In the genomic region with DNA sequence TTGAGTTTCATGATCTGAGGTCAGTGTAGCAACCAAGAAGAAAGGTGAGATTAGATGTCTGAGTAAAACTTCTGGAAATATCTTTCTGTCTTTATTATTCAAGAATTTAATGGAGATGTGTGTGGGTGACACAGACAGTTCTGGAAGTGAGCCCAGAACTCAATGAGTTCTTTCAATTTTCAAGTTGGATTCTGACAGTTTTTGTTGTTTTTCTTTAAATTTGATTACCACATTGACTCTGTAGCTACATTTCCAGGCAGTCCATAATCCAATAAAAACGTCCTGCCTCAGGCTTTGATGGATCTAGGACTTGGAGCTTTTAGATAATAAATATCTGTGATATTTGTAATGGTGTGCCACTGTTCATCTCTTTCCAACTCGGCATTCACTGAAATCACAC, we compare ENCODE assay signal across 31 cellular contexts. TPM values are rescaled to one million over a fixed set of nuclear protein-coding genes. Genes with fewer than 3 reads are reported as not detected.
DNase-seq lines count a peak whose midpoint lies in the region; FAIRE-seq and TF ChIP-seq lines count a peak whose summit lies in the region.
"Had no signal": no experiment of that assay in that cellular context is flagged by ENCODE, and none has a peak within 500 bp of the region (broad histone marks: within the 10 kb centered on the region; RNA-seq: fewer than 3 reads in every experiment).

No MANE protein-coding gene starts in this region.

- no peak for FAIRE-seq in GM12891 (lab: Jason Lieb, UNC)

- H3K4me3 ChIP-seq in cardiac fibroblast (replicated peaks in 1 of 2; ENCODE audit: low read depth in 2 of 2, low read length in 2 of 2) (no peak overlapping the region), fibroblast of villous mesenchyme (ENCODE audit: low read depth, low read length) (no peak overlapping the region), tibial artery (no peak overlapping the region)
- H3K4me3 ChIP-seq: gastroesophageal sphincter, MG63, Peyer's patch, SJSA1 had no signal

- no peak overlapping the region for H3K4me3 Mint-ChIP-seq in activated CD4-positive, alpha-beta T cell treated with anti-CD3 and anti-CD28 coated beads, Interleukin-2, amount 10 ng/mL, durations not matched to agents 7 days and 5 days
- H3K4me3 Mint-ChIP-seq: activated T-cell treated with anti-CD3 and anti-CD28 coated beads, Interleukin-2, amount 50 U/mL, for 4 hours; CD4-positive, alpha-beta T cell; central memory CD8-positive, alpha-beta T cell; HFFc6; natural killer cell treated with Interleukin-12 subunit alpha and Interleukin-12 subunit beta and Interleukin-15 and Interleukin-18, amount 100 ng/mL, for 72 hours; T-helper 17 cell had no signal

- H3K36me3 Mint-ChIP-seq in activated CD4-positive, alpha-beta T cell treated with anti-CD3 and anti-CD28 coated beads, Interleukin-2, amount 10 ng/mL, durations not matched to agents 7 days and 5 days (ENCODE audit: low read depth), result peaks cover 15% of the 10 kb centered on the region

- no peak for TF ChIP-seq CTCF in cardiac fibroblast (IDR thresholded peaks at IDR 0.05; ENCODE audit: low read depth, low read length)
- TF ChIP-seq CTCF in fibroblast of villous mesenchyme (IDR thresholded peaks at IDR 0.05; ENCODE audit: insufficient read depth, low read depth, low read length), result no peak
- no peak for TF ChIP-seq CTCF in tibial artery (IDR thresholded peaks at IDR 0.05)

- H3K27me3 Mint-ChIP-seq in activated CD4-positive, alpha-beta T cell treated with anti-CD3 and anti-CD28 coated beads, Interleukin-2, amount 10 ng/mL, durations not matched to agents 7 days and 5 days, result no peaks in the 10 kb centered on the region
- H3K27me3 Mint-ChIP-seq: CD4-positive, alpha-beta T cell; central memory CD8-positive, alpha-beta T cell; natural killer cell treated with Interleukin-12 subunit alpha and Interleukin-12 subunit beta and Interleukin-15 and Interleukin-18, amount 100 ng/mL, for 72 hours; T-helper 17 cell had no signal

- H3K9me3 Mint-ChIP-seq in activated CD4-positive, alpha-beta T cell treated with anti-CD3 and anti-CD28 coated beads, Interleukin-2, amount 10 ng/mL, durations not matched to agents 7 days and 5 days, result peaks cover 17% of the 10 kb centered on the region
- H3K9me3 Mint-ChIP-seq: activated T-cell treated with anti-CD3 and anti-CD28 coated beads, Interleukin-2, amount 50 U/mL, for 4 hours; CD4-positive, alpha-beta T cell; central memory CD8-positive, alpha-beta T cell; HFFc6; natural killer cell treated with Interleukin-12 subunit alpha and Interleukin-12 subunit beta and Interleukin-15 and Interleukin-18, amount 100 ng/mL, for 72 hours had no signal

- intact Hi-C loops in tibial artery (cut with DNase I; ENCODE audit: low total_unique reads), result no loop called here

- CTCF ChIA-PET in activated CD4-positive, alpha-beta T cell treated with anti-CD3 and anti-CD28 coated beads, Interleukin-2, amount 10 ng/mL, durations not matched to agents 7 days and 5 days (lab: Charles Lee), result interaction anchor here (0.6 kb wide), 1 partner anchor 613 kb away, joined by 3 read pairs; no protein-coding TSS in a partner anchor

- H3K9me3 ChIP-seq in tibial artery, result no peaks in the 10 kb centered on the region
- H3K9me3 ChIP-seq: gastroesophageal sphincter, MG63, Peyer's patch, SJSA1 had no signal

- TF ChIP-seq POLR2A in GM12891 (IDR thresholded peaks at IDR 0.05; ENCODE audit: low read depth, low read length), result no peak

- no peak overlapping the region for H3K27ac ChIP-seq in tibial artery
- H3K27ac ChIP-seq: 22Rv1, epithelial cell of prostate, gastroesophageal sphincter, Peyer's patch, SJSA1 had no signal

- H3K36me3 ChIP-seq in tibial artery, result no peaks in the 10 kb centered on the region
- H3K36me3 ChIP-seq: gastroesophageal sphincter, MG63, Peyer's patch had no signal

- H3K27ac Mint-ChIP-seq in activated CD4-positive, alpha-beta T cell treated with anti-CD3 and anti-CD28 coated beads, Interleukin-2, amount 10 ng/mL, durations not matched to agents 7 days and 5 days, result no peak overlapping the region
- H3K27ac Mint-ChIP-seq: CD4-positive, alpha-beta T cell; HFFc6; natural killer cell treated with Interleukin-12 subunit alpha and Interleukin-12 subunit beta and Interleukin-15 and Interleukin-18, amount 100 ng/mL, for 72 hours; T-helper 17 cell had no signal

- DNase-seq in NCI-H446 (lab: John Stamatoyannopoulos, UW) (peak; percentile 5 to 36), NCI-H446 treated with DMSO at 0.1 percent for 48 hours (lab: John Stamatoyannopoulos, UW) (no peak), cardiac fibroblast (ENCODE audit: low read depth in 2 of 2) (peak; percentile 27 to 41), fibroblast of villous mesenchyme (ENCODE audit: low read depth) (peak; percentile 34), NOMO-1 treated with dmso at 0.1 percent for 144 hours (lab: John Stamatoyannopoulos, UW; ENCODE audit: unreplicated experiment) (no peak), GM12891 (ENCODE audit: insufficient read length, low spot score) (no peak), tibial artery (no peak)
- DNase-seq in activated CD4-positive, alpha-beta T cell treated with anti-CD3 and anti-CD28 coated beads, Interleukin-2, amount 10 ng/mL, durations not matched to agents 7 days and 5 days, result no peak
- DNase-seq: activated naive CD4-positive, alpha-beta T cell; activated T-cell treated with anti-CD3 and anti-CD28 coated beads, Interleukin-2, amount 50 U/mL, for 4 hours; amygdala; CD4-positive, alpha-beta T cell; HFFc6; hippocampal formation; islet precursor cell; MG63; NCI-H1436; NCI-H2107; NCI-H526; Peyer's patch; right cardiac atrium; stimulated activated CD4-positive, alpha-beta T cell treated with anti-CD3 and anti-CD28 coated beads, Interleukin-12 subunit alpha, Interleukin-12 subunit beta, amount 100 ng/mL, for 4 hours; stimulated activated CD4-positive, alpha-beta T cell treated with anti-CD3 and anti-CD28 coated beads, Interleukin-4, amount 100 ng/mL, for 4 hours; stimulated activated naive CD4-positive, alpha-beta T cell; T-helper 17 cell had no signal

- H3K4me1 ChIP-seq in tibial artery, result peaks cover 0 to 19% (median 14%) of the 10 kb centered on the region in 4 donors

- H3K4me1 Mint-ChIP-seq in activated CD4-positive, alpha-beta T cell treated with anti-CD3 and anti-CD28 coated beads, Interleukin-2, amount 10 ng/mL, durations not matched to agents 7 days and 5 days, result peaks cover 33% of the 10 kb centered on the region

- POLR2A ChIA-PET in activated CD4-positive, alpha-beta T cell treated with anti-CD3 and anti-CD28 coated beads, Interleukin-2, amount 10 ng/mL, durations not matched to agents 7 days and 5 days (lab: Charles Lee), result no interaction called here

- no peaks in the 10 kb centered on the region for H3K27me3 ChIP-seq in tibial artery
- H3K27me3 ChIP-seq: gastroesophageal sphincter, MG63, Peyer's patch, SJSA1 had no signal

TF ChIP-seq in GM12891, 5 proteins besides CTCF, POLR2A, EP300 and RAD21:
- TF ChIP-seq POU2F2 (IDR thresholded peaks at IDR 0.05; ENCODE audit: low read depth, low read length) (no peak), POLR2AphosphoS5 (IDR thresholded peaks at IDR 0.05; ENCODE audit: low read depth, low read length) (no peak), TAF1 (IDR thresholded peaks at IDR 0.05; ENCODE audit: low read depth, low read length) (no peak), PAX5 (IDR thresholded peaks at IDR 0.05; ENCODE audit: insufficient read depth, low read length, severe bottlenecking) (no peak), SPI1 (IDR thresholded peaks at IDR 0.05; ENCODE audit: low read depth, low read length) (no peak)
TF ChIP-seq in GM12891: peak in this region for 0.

RNA-seq across cellular contexts. Expression of a gene that starts 3.9 kb away (rescaled TPM):
- total RNA-seq in fibroblast of villous mesenchyme, result 60.9 and 91.1 TPM in 2 replicates
- 24.6 TPM for polyA plus RNA-seq in GM12891 (2012; ENCODE audit: low read depth, missing spikeins)
- 100 to 1,000 TPM; 147 to 158 TPM for total RNA-seq in activated CD4-positive, alpha-beta T cell treated with anti-CD3 and anti-CD28 coated beads, Interleukin-2, amount 10 ng/mL, durations not matched to agents 7 days and 5 days

Comparison
In these comparisons a context has a peak if more than half of its experiments do, and no peak if none do; other contexts are left out.
1. DNase-seq: peak in NCI-H446 (2 of 2), cardiac fibroblast (2 of 2) and fibroblast of villous mesenchyme (single experiment); none in NCI-H446 treated with DMSO at 0.1 percent for 48 hours (single experiment), NOMO-1 treated with dmso at 0.1 percent for 144 hours (single experiment), GM12891 (single experiment), tibial artery (0 of 2) and activated CD4-positive, alpha-beta T cell treated with anti-CD3 and anti-CD28 coated beads, Interleukin-2, amount 10 ng/mL, durations not matched to agents 7 days and 5 days (single experiment).